27 cellular contexts compared by ENCODE assay signal in the genomic region with DNA sequence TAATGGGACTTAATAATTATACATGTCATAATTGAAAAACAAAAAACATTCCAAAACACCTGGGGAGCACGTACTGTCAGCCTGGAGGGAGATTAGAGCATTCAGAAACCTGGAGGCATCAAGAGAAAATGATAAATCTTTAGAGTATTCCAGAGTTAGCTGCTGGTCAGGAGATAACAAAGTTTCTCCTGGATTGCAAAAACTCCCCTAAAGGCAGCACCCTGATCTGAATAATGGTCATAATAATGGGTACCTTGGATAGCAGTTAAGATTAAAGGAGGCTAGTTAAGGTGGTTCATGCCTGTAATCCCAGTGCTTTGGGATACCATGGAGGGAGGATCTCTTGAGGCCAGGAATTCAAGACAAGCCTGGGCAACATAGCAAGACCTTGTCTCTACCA. TPM values are rescaled to one million over a fixed set of nuclear protein-coding genes. Genes with fewer than 3 reads are reported as not detected.
DNase-seq lines count a peak whose midpoint lies in the region; ATAC-seq and TF ChIP-seq lines count a peak whose summit lies in the region.
"Had no signal": no experiment of that assay in that cellular context is flagged by ENCODE, and none has a peak within 500 bp of the region (broad histone marks: within the 10 kb centered on the region; RNA-seq: fewer than 3 reads in every experiment).

No MANE protein-coding gene starts in this region.

- H3K4me2 ChIP-seq in skeletal muscle satellite cell (ENCODE audit: low read length) = no peak overlapping the region
- H3K4me2 ChIP-seq: BLaER1 had no signal

- TF ChIP-seq POLR2A in gastroesophageal sphincter (IDR thresholded peaks at IDR 0.05) (no peak), tibial nerve (IDR thresholded peaks at IDR 0.05) (no peak)

- no peak for TF ChIP-seq CTCF in gastroesophageal sphincter (IDR thresholded peaks at IDR 0.05)
- no peak for TF ChIP-seq CTCF in tibial nerve (IDR thresholded peaks at IDR 0.05)

- 33 to 44% methylated on average over 1 of the region's 1 CpG for WGBS in gastroesophageal sphincter (ENCODE audit: low coverage in 1 of 2), 2 donors
- 53 to 82% methylated on average over 1 of the region's 1 CpG for WGBS in tibial nerve, 2 donors

- H3K4me3 ChIP-seq in adipocyte (ENCODE audit: low read length) (no peak overlapping the region), gastroesophageal sphincter (no peak overlapping the region), skeletal muscle satellite cell (ENCODE audit: low read length) (no peak overlapping the region), tibial nerve (no peak overlapping the region)
- H3K4me3 ChIP-seq: BLaER1, SJSA1 had no signal

- H3K9me3 ChIP-seq in adipocyte (ENCODE audit: control insufficient read depth, low read length) (no peaks in the 10 kb centered on the region), gastroesophageal sphincter (no peaks in the 10 kb centered on the region), skeletal muscle satellite cell (replicated peaks; ENCODE audit: low read length) (no peaks in the 10 kb centered on the region), tibial nerve (no peaks in the 10 kb centered on the region)
- H3K9me3 ChIP-seq: BLaER1, SJSA1 had no signal

- H3K9ac ChIP-seq in adipocyte (ENCODE audit: low read length) (peak overlapping the region; percentile 80), skeletal muscle satellite cell (ENCODE audit: low read depth, low read length) (peak overlapping the region; percentile 86)
- H3K9ac ChIP-seq: BLaER1 had no signal

- no peak for DNase-seq in adipocyte (ENCODE audit: low read depth)
- no peak for DNase-seq in tibial nerve (ENCODE audit: low spot score in 2 of 2)
- DNase-seq in occipital lobe (lab: John Stamatoyannopoulos, UW) = no peak
- DNase-seq in NCI-H2081 treated with DMSO at 0.1 percent for 48 hours (lab: John Stamatoyannopoulos, UW) = no peak
- no peak for DNase-seq in H4 (ENCODE audit: low spot score)
- DNase-seq: CD4-positive, CD25-positive, alpha-beta regulatory T cell; DMS153; DND-41; Karpas-422; NCI-H1092; NCI-H1436 treated with DMSO at 0.1 percent for 48 hours; NCI-H187 treated with DMSO at 0.1 percent for 48 hours; NCI-H2107; NCI-H446; NCI-H526; NCI-H82; NK-92 treated with Interleukin-12 subunit alpha and Interleukin-12 subunit beta, amount 100 ng/mL, for 24 hours; PC-3; Right ventricle myocardium superior had no signal

- H3K4me1 ChIP-seq in adipocyte (ENCODE audit: control insufficient read depth, insufficient read depth, low read length) (peaks cover 62% of the 10 kb centered on the region), gastroesophageal sphincter (peaks cover 0 to 25% (median 0%) of the 10 kb centered on the region in 3 donors), skeletal muscle satellite cell (ENCODE audit: control insufficient read depth, insufficient read depth, low read length) (peaks cover 83% of the 10 kb centered on the region), tibial nerve (peaks cover 0 to 23% (median 0%) of the 10 kb centered on the region in 4 donors)
- H3K4me1 ChIP-seq: BLaER1 had no signal

- no peaks in the 10 kb centered on the region for H3K27me3 ChIP-seq in adipocyte (replicated peaks; ENCODE audit: control insufficient read depth, insufficient read depth, low read length)
- no peaks in the 10 kb centered on the region for H3K27me3 ChIP-seq in gastroesophageal sphincter
- H3K27me3 ChIP-seq in skeletal muscle satellite cell (ENCODE audit: control insufficient read depth, insufficient read depth, low read length) = no peaks in the 10 kb centered on the region
- H3K27me3 ChIP-seq in tibial nerve = no peaks in the 10 kb centered on the region
- H3K27me3 ChIP-seq: BLaER1, SJSA1 had no signal

- H3K27ac ChIP-seq in gastroesophageal sphincter (peak overlapping the region in 3 of 4 donors; percentile 77 to 82 (median 78)), tibial nerve (peak overlapping the region; percentile 67 to 92 (median 80))
- H3K27ac ChIP-seq: BLaER1, SJSA1 had no signal

- H3K36me3 ChIP-seq in adipocyte (ENCODE audit: control insufficient read depth, insufficient read depth, low read length, severe bottlenecking) (no peaks in the 10 kb centered on the region), gastroesophageal sphincter (no peaks in the 10 kb centered on the region), skeletal muscle satellite cell (ENCODE audit: insufficient read depth, low read length) (no peaks in the 10 kb centered on the region), tibial nerve (no peaks in the 10 kb centered on the region)
- H3K36me3 ChIP-seq: BLaER1, SJSA1 had no signal

- ATAC-seq in gastroesophageal sphincter (no peak), GM19463 (IDR thresholded peaks at IDR 0.05; ENCODE audit: unreplicated experiment) (no peak)
- ATAC-seq: HepG2, PC-3 had no signal

- TF ChIP-seq EP300 in gastroesophageal sphincter (IDR thresholded peaks at IDR 0.05) (no peak), tibial nerve (IDR thresholded peaks at IDR 0.05) (no peak)

RNA-seq across cellular contexts. Expression of a gene that starts 15.9 kb away (rescaled TPM):
- total RNA-seq in gastroesophageal sphincter (1 to 10 TPM; 1.3 to 8.9 (median 4.6) TPM), tibial nerve (1 to 10 TPM in 3 of 4 donors, under 1 TPM in 1; 0.39 to 8.7 (median 3.4) TPM), occipital lobe (0.94 TPM)
- total RNA-seq in skeletal muscle satellite cell (2012; rRNA removed) = 0.22 and 0.25 TPM in 2 replicates
- total RNA-seq in H4 (2014; rRNA removed; shearing (Covaris generic)) = 0.04 TPM in 1 of 2 replicates, not detected in the other
- total RNA-seq: CD4-positive, CD25-positive, alpha-beta regulatory T cell; HepG2; HT1080; Right ventricle myocardium superior; RPMI7951 had no signal

RNA-seq across cellular contexts. Expression of a gene that starts 50.1 kb away (rescaled TPM):
- total RNA-seq in gastroesophageal sphincter = 100 to 1,000 TPM; 424 to 874 (median 497) TPM
- total RNA-seq in skeletal muscle satellite cell (2012; rRNA removed) = 24.7 and 33.2 TPM in 2 replicates
- 100 to 1,000 TPM; 164 to 453 (median 204) TPM for total RNA-seq in tibial nerve
- total RNA-seq in occipital lobe = 44.9 TPM
- total RNA-seq in H4 (2014; rRNA removed; shearing (Covaris generic)) = 61.2 and 67.6 TPM in 2 replicates
